ENCODE assay signal across 8 cellular contexts in genomic region chr9:113062256-113062931, GRCh38. TPM values are rescaled to one million over a fixed set of nuclear protein-coding genes. Genes with fewer than 3 reads are reported as not detected.
DNase-seq lines count a peak whose midpoint lies in the region; ATAC-seq and TF ChIP-seq lines count a peak whose summit lies in the region.
"Not testable (repeated sequence)": the region's sequence is repeated elsewhere in the genome, so short reads cannot be mapped to it uniquely, and the experiment has no call there.
"Had no signal": no experiment of that assay in that cellular context is flagged by ENCODE, and none has a peak within 500 bp of the region (broad histone marks: within the 10 kb centered on the region; RNA-seq: fewer than 3 reads in every experiment).

No MANE protein-coding gene starts in this region.

- not testable (repeated sequence) for H3K4me2 ChIP-seq in H9 (ENCODE audit: insufficient read depth, insufficient read length, low read length)

- intact Hi-C loops in activated CD4-positive, alpha-beta T cell treated with anti-CD3 and anti-CD28 coated beads for 36 hours (cut with DNase I, micrococcal nuclease); sciatic nerve (cut with DNase I): not testable (repeated sequence)

- H2BK12ac ChIP-seq in H9 (ENCODE audit: insufficient read length, low read depth, low read length), result not testable (repeated sequence)

- H3K23ac ChIP-seq in H9 (ENCODE audit: insufficient read length, low read depth, low read length), result not testable (repeated sequence)

- not testable (repeated sequence) for TF ChIP-seq POLR2A in suprapubic skin (IDR thresholded peaks at IDR 0.05)

- not testable (repeated sequence) for TF ChIP-seq CTCF in H9 (conservative IDR thresholded peaks at IDR 0.05); chondrocyte (IDR thresholded peaks at IDR 0.05); right atrium auricular region (IDR thresholded peaks at IDR 0.05); suprapubic skin (IDR thresholded peaks at IDR 0.05)

- CTCF ChIA-PET in activated CD4-positive, alpha-beta T cell treated with anti-CD3 and anti-CD28 coated beads for 36 hours (lab: Charles Lee), result not testable (repeated sequence)

- H3K27ac ChIP-seq in H9 (ENCODE audit: insufficient read length, low read depth, low read length); right atrium auricular region; suprapubic skin: not testable (repeated sequence)

- H2AK5ac ChIP-seq in H9 (ENCODE audit: insufficient read length, low read length), result not testable (repeated sequence)

- not testable (repeated sequence) for H3K79me2 ChIP-seq in H9 (ENCODE audit: insufficient read depth, low read length)

- H3K9ac ChIP-seq in H9 (ENCODE audit: extremely low read depth, insufficient read length, low read length), result not testable (repeated sequence)

- H2AFZ ChIP-seq in H9 (ENCODE audit: low read length), result not testable (repeated sequence)

- not testable (repeated sequence) for H3K14ac ChIP-seq in H9 (ENCODE audit: insufficient read depth, low read length)

- not testable (repeated sequence) for H2BK20ac ChIP-seq in H9 (ENCODE audit: low read depth, low read length, poor library complexity, severe bottlenecking)

- not testable (repeated sequence) for H2BK120ac ChIP-seq in H9 (ENCODE audit: low read depth, low read length, poor library complexity, severe bottlenecking)

- not testable (repeated sequence) for H3K27ac Mint-ChIP-seq in H9; activated CD4-positive, alpha-beta T cell treated with anti-CD3 and anti-CD28 coated beads for 36 hours; chondrocyte (ENCODE audit: unreplicated experiment)

- H3K9me3 ChIP-seq in H9 (ENCODE audit: control insufficient read depth, low read depth, low read length); suprapubic skin: not testable (repeated sequence)
- H3K9me3 ChIP-seq in right atrium auricular region, result peaks cover 3 to 33% of the 10 kb centered on the region in 2 donors

- not testable (repeated sequence) for ATAC-seq in activated CD4-positive, alpha-beta T cell treated with anti-CD3 and anti-CD28 coated beads for 36 hours; sciatic nerve

- H3K4me3 Mint-ChIP-seq in H9; activated CD4-positive, alpha-beta T cell treated with anti-CD3 and anti-CD28 coated beads for 36 hours; chondrocyte (ENCODE audit: unreplicated experiment): not testable (repeated sequence)

- not testable (repeated sequence) for H3K4me1 ChIP-seq in H9 (ENCODE audit: insufficient read depth, low read length); right atrium auricular region; suprapubic skin

- not testable (repeated sequence) for H3K18ac ChIP-seq in H9 (ENCODE audit: insufficient read length, low read depth, low read length)

- peak; percentile 25 for DNase-seq in H9
- DNase-seq in activated CD4-positive, alpha-beta T cell treated with anti-CD3 and anti-CD28 coated beads for 36 hours, result peak; percentile 17
- peak; percentile 13 for DNase-seq in activated T-cell treated with anti-CD3 and anti-CD28 coated beads, Interleukin-2, amount 50 U/mL, for 1 hour
- DNase-seq in chondrocyte (ENCODE audit: low spot score), result peak; percentile 93
- peak; percentile 63 for DNase-seq in right atrium auricular region (ENCODE audit: low spot score)
- DNase-seq in sciatic nerve (ENCODE audit: low spot score), result peak; percentile 75
- DNase-seq in suprapubic skin (ENCODE audit: low spot score in 2 of 2), result peak; percentile 74 to 93

- not testable (repeated sequence) for H2BK5ac ChIP-seq in H9 (ENCODE audit: insufficient read length, low read length)

- H3K79me1 ChIP-seq in H9 (ENCODE audit: insufficient read depth, low read depth, low read length, poor library complexity, severe bottlenecking), result not testable (repeated sequence)

- not testable (repeated sequence) for TF ChIP-seq EP300 in suprapubic skin (IDR thresholded peaks at IDR 0.05)

- H3K4me1 Mint-ChIP-seq in H9; activated CD4-positive, alpha-beta T cell treated with anti-CD3 and anti-CD28 coated beads for 36 hours; chondrocyte (ENCODE audit: low read depth): not testable (repeated sequence)

- peaks cover 13% of the 10 kb centered on the region for H3K27me3 Mint-ChIP-seq in H9 (ENCODE audit: low read depth)
- peaks cover 11% of the 10 kb centered on the region for H3K27me3 Mint-ChIP-seq in activated CD4-positive, alpha-beta T cell treated with anti-CD3 and anti-CD28 coated beads for 36 hours
- not testable (repeated sequence) for H3K27me3 Mint-ChIP-seq in chondrocyte (ENCODE audit: low read depth)

- H3K23me2 ChIP-seq in H9 (ENCODE audit: insufficient read length, low read depth, low read length, poor library complexity, severe bottlenecking), result not testable (repeated sequence)

- H3K4ac ChIP-seq in H9 (ENCODE audit: low read depth, low read length), result not testable (repeated sequence)

- no CpG with 5 or more reads among the region's 44 CpGs for WGBS in H9 (ENCODE audit: extremely low coverage, insufficient read length, low lambda C conversion rate)
- 72% methylated on average over 32 of the region's 44 CpGs for WGBS in suprapubic skin

- peaks cover 10 to 13% of the 10 kb centered on the region in 2 experiments; a peak in 3 of 5 replicates for H3K9me3 Mint-ChIP-seq in H9
- peaks cover 17% of the 10 kb centered on the region for H3K9me3 Mint-ChIP-seq in activated CD4-positive, alpha-beta T cell treated with anti-CD3 and anti-CD28 coated beads for 36 hours (ENCODE audit: low read depth)
- not testable (repeated sequence) for H3K9me3 Mint-ChIP-seq in chondrocyte (ENCODE audit: low read depth)

- not testable (repeated sequence) for H3K56ac ChIP-seq in H9 (ENCODE audit: insufficient read length, low read depth, low read length)

- not testable (repeated sequence) for H3K36me3 Mint-ChIP-seq in H9 (ENCODE audit: insufficient read depth in 1 of 3, low read depth in 3 of 3); chondrocyte (ENCODE audit: low read depth)
- peaks cover 11% of the 10 kb centered on the region for H3K36me3 Mint-ChIP-seq in activated CD4-positive, alpha-beta T cell treated with anti-CD3 and anti-CD28 coated beads for 36 hours (ENCODE audit: low read depth)

- not testable (repeated sequence) for H4K91ac ChIP-seq in H9 (ENCODE audit: insufficient read length, low read depth, low read length)

- POLR2A ChIA-PET in activated CD4-positive, alpha-beta T cell treated with anti-CD3 and anti-CD28 coated beads for 36 hours (lab: Charles Lee), result not testable (repeated sequence)

- peaks cover 28% of the 10 kb centered on the region for H3K27me3 ChIP-seq in H9 (ENCODE audit: insufficient read depth, low read length)
- not testable (repeated sequence) for H3K27me3 ChIP-seq in right atrium auricular region
- peaks cover 45% of the 10 kb centered on the region for H3K27me3 ChIP-seq in suprapubic skin

- H4K20me1 ChIP-seq in H9 (ENCODE audit: control insufficient read depth, insufficient read depth, insufficient read length), result not testable (repeated sequence)

- H3K36me3 ChIP-seq in right atrium auricular region, suprapubic skin: not testable (repeated sequence)

- not testable (repeated sequence) for H4K8ac ChIP-seq in H9 (replicated peaks; ENCODE audit: insufficient read length, low read depth, low read length)

- not testable (repeated sequence) for H4K5ac ChIP-seq in H9 (ENCODE audit: insufficient read length, low read depth, low read length)

- H2BK15ac ChIP-seq in H9 (ENCODE audit: low read depth, low read length), result not testable (repeated sequence)

- H3T11ph ChIP-seq in H9 (ENCODE audit: low read length), result not testable (repeated sequence)

- H3K4me3 ChIP-seq in right atrium auricular region, suprapubic skin: not testable (repeated sequence)

RNA-seq across cellular contexts. Expression of gene ZFP37, which starts 5.9 kb away (rescaled TPM):
- total RNA-seq in H9 (2021) (4.8 and 5.1 TPM in 2 replicates), chondrocyte (3.3 to 4.3 TPM (median 3.6 TPM) in 3 replicates), right atrium auricular region (1 to 10 TPM; 1.0 to 2.2 TPM), sciatic nerve (6.5 TPM), suprapubic skin (1 to 10 TPM; 1.1 to 3.7 (median 1.4) TPM)
- 1 to 10 TPM; 1.0 to 1.5 TPM for total RNA-seq in activated CD4-positive, alpha-beta T cell treated with anti-CD3 and anti-CD28 coated beads for 36 hours
- total RNA-seq: Caco-2 had no signal

RNA-seq across cellular contexts. Expression of gene ZNF883, which starts 50.4 kb away (rescaled TPM):
- total RNA-seq in H9 (2021) (10.7 and 13.2 TPM in 2 replicates), chondrocyte (3.3 to 5.8 TPM (median 4.5 TPM) in 3 replicates), right atrium auricular region (1 to 10 TPM; 3.8 to 4.1 TPM), sciatic nerve (3.6 TPM), suprapubic skin (1 to 10 TPM in 1 of 4 donors, under 1 TPM in 2, not detected in 1; 0.31 to 2.9 (median 0.97) TPM)
- 1 to 10 TPM; 1.1 to 1.3 TPM for total RNA-seq in activated CD4-positive, alpha-beta T cell treated with anti-CD3 and anti-CD28 coated beads for 36 hours
- total RNA-seq: Caco-2 had no signal

Comparison
In these comparisons a context has a peak if more than half of its experiments do, and no peak if none do; other contexts are left out.
1. DNase-seq: peak in every context shown above with its lines; median percentile 93 in chondrocyte; 84 in suprapubic skin; 75 in sciatic nerve; 63 in right atrium auricular region; 25 in H9; 17 in activated CD4-positive, alpha-beta T cell treated with anti-CD3 and anti-CD28 coated beads for 36 hours; 13 in activated T-cell treated with anti-CD3 and anti-CD28 coated beads, Interleukin-2, amount 50 U/mL, for 1 hour.